ENCODE assay signal across 7 cellular contexts in genomic region chr2:129681788-129682187, GRCh38.
"Had no signal": no experiment of that assay in that cellular context is flagged by ENCODE, and none has a peak within 500 bp of the region (broad histone marks: within the 10 kb centered on the region; RNA-seq: fewer than 3 reads in every experiment).

No MANE protein-coding gene starts in this region.

- DNase-seq: Karpas-422, Kasumi-1, KBM-7, KG1 had no signal

- H3K9ac ChIP-seq: KMS-11 had no signal

- H3K4me2 ChIP-seq: KMS-11 had no signal

- H3K27ac ChIP-seq: HL-60, KMS-11 had no signal

- FAIRE-seq: HTR-8/SVneo had no signal
